In genomic region chr11:17102447-17102846, GRCh38 we compare ENCODE assay signal across 26 cellular contexts.
"Had no signal": no experiment of that assay in that cellular context is flagged by ENCODE, and none has a peak within 500 bp of the region (broad histone marks: within the 10 kb centered on the region; RNA-seq: fewer than 3 reads in every experiment).

No MANE protein-coding gene starts in this region.

- H3K4me3 ChIP-seq: gastrocnemius medialis, left lung, lung, stomach, suprapubic skin, tibial nerve had no signal

- DNase-seq: activated CD4-positive, alpha-beta T cell treated with anti-CD3 and anti-CD28 coated beads, Interleukin-2, amount 10 ng/mL, durations not matched to agents 7 days and 5 days; activated CD4-positive, CD25-positive, alpha-beta regulatory T cell treated with anti-CD3 and anti-CD28 coated beads, Interleukin-2, amount 50 U/mL, for 72 hours; activated CD8-positive, alpha-beta T cell treated with anti-CD3 and anti-CD28 coated beads, Interleukin-2, amount 10 ng/mL, durations not matched to agents 7 days and 5 days; activated naive CD4-positive, alpha-beta T cell treated with Interleukin-2 at 50 U/mL for 16 hours; activated naive CD8-positive, alpha-beta T cell treated with anti-CD3 and anti-CD28 coated beads, Interleukin-2, amount 10 ng/mL, durations not matched to agents 7 days and 5 days; activated T-cell treated with anti-CD3 and anti-CD28 coated beads, Interleukin-2, amount 50 U/mL, for 1 hour; amygdala; cerebellar nuclear complex; cortex of kidney; effector CD4-positive, alpha-beta T cell; gastrocnemius medialis; hippocampal formation; kidney glomerular epithelial cell; left lung; naive thymus-derived CD4-positive, alpha-beta T cell; occipital lobe; posterior cingulate gyrus; small intestine; stimulated activated CD4-positive, alpha-beta T cell treated with anti-CD3 and anti-CD28 coated beads, Interleukin-2, amount 100 ng/mL, for 24 hours; stomach; WERI-Rb-1 had no signal

- ATAC-seq: activated CD8-positive, alpha-beta T cell treated with anti-CD3 and anti-CD28 coated beads, Interleukin-2, amount 10 ng/mL, durations not matched to agents 7 days and 5 days; gastrocnemius medialis; left lung; naive thymus-derived CD4-positive, alpha-beta T cell; sciatic nerve; stimulated activated memory B cell treated with anti-CD40 and anti-IgM and Interleukin-4, amounts not matched to agents 10 μg/mL and 1 μg/mL and 100 μg/mL, for 72 hours had no signal
